10 cellular contexts compared by ENCODE assay signal in the genomic region with DNA sequence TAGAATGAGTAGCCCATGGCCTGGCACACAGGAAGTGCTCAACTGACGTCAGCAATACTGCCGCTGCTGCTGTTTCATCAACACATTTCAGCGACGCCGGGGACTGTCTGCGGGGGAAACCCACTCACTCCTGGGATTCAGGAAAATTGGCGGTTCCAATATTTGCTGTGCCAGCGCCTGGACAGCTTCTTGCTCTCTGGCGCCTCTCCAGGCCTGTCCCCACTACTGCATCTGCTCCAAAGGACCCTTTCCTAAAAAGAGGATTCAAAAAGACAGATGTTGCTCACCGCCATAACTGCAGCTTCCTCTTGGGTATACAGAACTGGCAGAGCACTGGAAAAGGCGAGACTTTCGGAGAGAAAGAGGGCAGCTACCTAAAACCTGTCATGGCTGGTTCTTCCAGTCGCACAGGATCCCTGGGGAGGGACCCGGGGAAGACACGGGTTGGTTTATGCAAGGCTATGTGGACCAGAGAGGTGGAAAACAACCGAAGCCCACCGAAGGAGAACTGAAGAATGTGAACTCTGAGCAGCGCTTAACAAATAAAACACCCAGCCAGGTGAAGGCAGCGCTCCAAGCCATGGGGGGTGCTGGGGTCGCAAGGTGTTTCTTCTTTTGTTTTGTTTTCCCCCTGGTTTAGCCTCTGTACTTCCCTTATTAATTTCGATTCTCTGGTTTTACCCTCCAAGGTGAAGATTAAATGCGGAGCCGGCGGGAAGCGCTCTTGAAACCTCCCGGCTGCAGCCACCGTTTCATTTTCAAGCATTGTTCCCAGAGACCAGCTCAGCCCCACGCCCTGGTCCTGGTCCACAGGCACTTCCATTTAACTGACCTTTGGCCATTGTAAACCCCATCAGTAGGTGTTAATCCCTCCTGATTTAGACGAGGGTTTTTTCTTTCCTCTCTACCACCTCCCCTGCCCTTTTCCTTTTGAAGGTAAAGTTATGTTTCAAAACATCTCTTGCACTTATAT. TPM values are rescaled to one million over a fixed set of nuclear protein-coding genes. Genes with fewer than 3 reads are reported as not detected.
DNase-seq lines count a peak whose midpoint lies in the region; ATAC-seq and TF ChIP-seq lines count a peak whose summit lies in the region.
"Had no signal": no experiment of that assay in that cellular context is flagged by ENCODE, and none has a peak within 500 bp of the region (broad histone marks: within the 10 kb centered on the region; RNA-seq: fewer than 3 reads in every experiment).

No MANE protein-coding gene starts in this region.

- H3K4me1 ChIP-seq in GM23338 (ENCODE audit: insufficient read depth) (0 out of 2 replicates have a peak, but pooled peaks cover 5% of the 10 kb centered on the region), hepatocyte (ENCODE audit: insufficient read depth) (peaks cover 2% of the 10 kb centered on the region), vagina (no peaks in the 10 kb centered on the region)

- H3K9me3 ChIP-seq in hepatocyte (ENCODE audit: low read depth), result no peaks in the 10 kb centered on the region
- H3K9me3 ChIP-seq in vagina, result no peaks in the 10 kb centered on the region

- no peak for TF ChIP-seq POLR2A in vagina (IDR thresholded peaks at IDR 0.05)

- no peak overlapping the region; the same call in 2 of the 3 replicates for H3K4me3 Mint-ChIP-seq in GM23338

- in situ Hi-C loops in SK-MEL-5 (cut with HindIII; ENCODE audit: low pct_unique_long_range_greater_than_20kb, low sequenced_read_pairs), result no loop called here

- H4K20me1 ChIP-seq in GM23338 (replicated peaks; ENCODE audit: insufficient read depth) (no peaks in the 10 kb centered on the region), hepatocyte (ENCODE audit: insufficient read depth, poor library complexity, severe bottlenecking) (no peaks in the 10 kb centered on the region)

- no peaks in the 10 kb centered on the region for H3F3A ChIP-seq in GM23338 (replicated peaks; ENCODE audit: low read depth)

- peaks cover 4% of the 10 kb centered on the region; the same call in 1 of the 3 replicates for H3K36me3 Mint-ChIP-seq in GM23338 (ENCODE audit: low read depth)

- H3K4me3 ChIP-seq in GM23338, result no peak overlapping the region
- no peak overlapping the region for H3K4me3 ChIP-seq in hepatocyte
- H3K4me3 ChIP-seq in vagina, result no peak overlapping the region

- H3K36me3 ChIP-seq in GM23338 (ENCODE audit: insufficient read depth) (no peaks in the 10 kb centered on the region), hepatocyte (replicated peaks; ENCODE audit: insufficient read depth, low read depth) (no peaks in the 10 kb centered on the region), vagina (no peaks in the 10 kb centered on the region)

- DNase-seq in A172 (ENCODE audit: low spot score), result peak; percentile 52
- peak; percentile 80 for DNase-seq in GM23338 (ENCODE audit: low spot score)
- peak; percentile 47 for DNase-seq in SK-MEL-5 (ENCODE audit: low read depth, low spot score)
- DNase-seq in hepatocyte (ENCODE audit: low spot score), result peak; percentile 42
- DNase-seq in GM03348 (ENCODE audit: low spot score), result no peak
- no peak for DNase-seq in vagina (ENCODE audit: extremely low spot score in 2 of 2)
- no peak for DNase-seq in UCSD-AML1 (lab: John Stamatoyannopoulos, UW; ENCODE audit: unreplicated experiment)
- no peak for DNase-seq in activated effector memory CD4-positive, alpha-beta T cell treated with Interleukin-2 at 50 U/mL for 16 hours
- DNase-seq: DMS79 treated with DMSO at 0.1 percent for 48 hours had no signal

- peaks cover 12% of the 10 kb centered on the region for H3K27me3 Mint-ChIP-seq in GM23338 (ENCODE audit: insufficient read depth, low read depth, poor library complexity)

- H3K79me2 ChIP-seq in GM23338 (replicated peaks; ENCODE audit: insufficient read depth) (no peaks in the 10 kb centered on the region), hepatocyte (no peaks in the 10 kb centered on the region)

- intact Hi-C loops in vagina (cut with DNase I), result no loop called here

- peaks cover 14% of the 10 kb centered on the region for H3K4me1 Mint-ChIP-seq in GM23338

- H2AFZ ChIP-seq in GM23338 (peak overlapping the region; percentile 82; the same call in 1 of the 2 replicates), hepatocyte (no peak overlapping the region)

- H3K4me2 ChIP-seq in GM23338 (0 out of 2 replicates have a peak overlapping the region, but pooled peaks have one; percentile 43), hepatocyte (peak overlapping the region; percentile 69)

- no peak overlapping the region for H3K27ac Mint-ChIP-seq in GM23338

- H3K9me3 Mint-ChIP-seq in GM23338, result no peaks in the 10 kb centered on the region; the same call in 1 of the 3 replicates

- H3K27ac ChIP-seq in GM23338 (ENCODE audit: low read depth) (no peak overlapping the region), hepatocyte (no peak overlapping the region), vagina (no peak overlapping the region)
- H3K27ac ChIP-seq: HL-60 had no signal

- WGBS in hepatocyte (ENCODE audit: low lambda C conversion rate, missing lambda C conversion rate), result 60% methylated on average over 28 of the region's 29 CpGs

- TF ChIP-seq CTCF in GM23338 (conservative IDR thresholded peaks at IDR 0.05; ENCODE audit: low read depth in 2 of 2), result peak; percentile 67 to 78
- peak; percentile 32 for TF ChIP-seq CTCF in hepatocyte (IDR thresholded peaks at IDR 0.05; ENCODE audit: poor library complexity)
- no peak for TF ChIP-seq CTCF in vagina (IDR thresholded peaks at IDR 0.05)

- peak; percentile 84 for ATAC-seq in GM23338

- H3K9me2 ChIP-seq in GM23338 (ENCODE audit: insufficient read depth) (no peaks in the 10 kb centered on the region), hepatocyte (replicated peaks; ENCODE audit: insufficient read depth) (no peaks in the 10 kb centered on the region)

- H3K27me3 ChIP-seq in GM23338 (ENCODE audit: insufficient read depth) (no peaks in the 10 kb centered on the region; the same call in 1 of the 2 replicates), hepatocyte (no peaks in the 10 kb centered on the region), vagina (no peaks in the 10 kb centered on the region)

TF ChIP-seq in GM23338, 12 proteins besides CTCF, POLR2A, EP300 and RAD21 (continues in another document):
- TF ChIP-seq, protein P1, sequence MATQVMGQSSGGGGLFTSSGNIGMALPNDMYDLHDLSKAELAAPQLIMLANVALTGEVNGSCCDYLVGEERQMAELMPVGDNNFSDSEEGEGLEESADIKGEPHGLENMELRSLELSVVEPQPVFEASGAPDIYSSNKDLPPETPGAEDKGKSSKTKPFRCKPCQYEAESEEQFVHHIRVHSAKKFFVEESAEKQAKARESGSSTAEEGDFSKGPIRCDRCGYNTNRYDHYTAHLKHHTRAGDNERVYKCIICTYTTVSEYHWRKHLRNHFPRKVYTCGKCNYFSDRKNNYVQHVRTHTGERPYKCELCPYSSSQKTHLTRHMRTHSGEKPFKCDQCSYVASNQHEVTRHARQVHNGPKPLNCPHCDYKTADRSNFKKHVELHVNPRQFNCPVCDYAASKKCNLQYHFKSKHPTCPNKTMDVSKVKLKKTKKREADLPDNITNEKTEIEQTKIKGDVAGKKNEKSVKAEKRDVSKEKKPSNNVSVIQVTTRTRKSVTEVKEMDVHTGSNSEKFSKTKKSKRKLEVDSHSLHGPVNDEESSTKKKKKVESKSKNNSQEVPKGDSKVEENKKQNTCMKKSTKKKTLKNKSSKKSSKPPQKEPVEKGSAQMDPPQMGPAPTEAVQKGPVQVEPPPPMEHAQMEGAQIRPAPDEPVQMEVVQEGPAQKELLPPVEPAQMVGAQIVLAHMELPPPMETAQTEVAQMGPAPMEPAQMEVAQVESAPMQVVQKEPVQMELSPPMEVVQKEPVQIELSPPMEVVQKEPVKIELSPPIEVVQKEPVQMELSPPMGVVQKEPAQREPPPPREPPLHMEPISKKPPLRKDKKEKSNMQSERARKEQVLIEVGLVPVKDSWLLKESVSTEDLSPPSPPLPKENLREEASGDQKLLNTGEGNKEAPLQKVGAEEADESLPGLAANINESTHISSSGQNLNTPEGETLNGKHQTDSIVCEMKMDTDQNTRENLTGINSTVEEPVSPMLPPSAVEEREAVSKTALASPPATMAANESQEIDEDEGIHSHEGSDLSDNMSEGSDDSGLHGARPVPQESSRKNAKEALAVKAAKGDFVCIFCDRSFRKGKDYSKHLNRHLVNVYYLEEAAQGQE (IDR thresholded peaks at IDR 0.05; ENCODE audit: unreplicated experiment), result no peak
- TF ChIP-seq CREB1 (CRISPR knock-in tag; IDR thresholded peaks at IDR 0.05; ENCODE audit: low read depth), result no peak
- no peak for TF ChIP-seq POLR2AphosphoS5 (IDR thresholded peaks at IDR 0.05; ENCODE audit: low read depth)
- TF ChIP-seq, protein P2, sequence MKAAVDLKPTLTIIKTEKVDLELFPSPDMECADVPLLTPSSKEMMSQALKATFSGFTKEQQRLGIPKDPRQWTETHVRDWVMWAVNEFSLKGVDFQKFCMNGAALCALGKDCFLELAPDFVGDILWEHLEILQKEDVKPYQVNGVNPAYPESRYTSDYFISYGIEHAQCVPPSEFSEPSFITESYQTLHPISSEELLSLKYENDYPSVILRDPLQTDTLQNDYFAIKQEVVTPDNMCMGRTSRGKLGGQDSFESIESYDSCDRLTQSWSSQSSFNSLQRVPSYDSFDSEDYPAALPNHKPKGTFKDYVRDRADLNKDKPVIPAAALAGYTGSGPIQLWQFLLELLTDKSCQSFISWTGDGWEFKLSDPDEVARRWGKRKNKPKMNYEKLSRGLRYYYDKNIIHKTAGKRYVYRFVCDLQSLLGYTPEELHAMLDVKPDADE (IDR thresholded peaks at IDR 0.05), result no peak
- TF ChIP-seq EZH2phosphoT487 (IDR thresholded peaks at IDR 0.05; ENCODE audit: unreplicated experiment), result no peak
- TF ChIP-seq ZNF114 (CRISPR knock-in tag; IDR thresholded peaks at IDR 0.05), result no peak
- TF ChIP-seq STAT1 (IDR thresholded peaks at IDR 0.05; ENCODE audit: unreplicated experiment), result no peak

RNA-seq across cellular contexts. Expression of a gene that starts 39.5 kb away (rescaled TPM):
- total RNA-seq in A172 (2014; rRNA removed; shearing (Covaris generic)), result 0.07 and 0.22 TPM in 2 replicates
- total RNA-seq in GM23338 (2014; rRNA removed; shearing (Covaris generic)), result 0.04 and 0.24 TPM in 2 replicates
- polyA plus RNA-seq in GM23338 (2016; fragmentation: Nextera tagmentation; extraction: Ambion mirVana) (0.44 and 0.59 TPM in 2 replicates), hepatocyte (0.24 and 0.75 TPM in 2 replicates)
- 0.08 and 0.13 TPM in 2 replicates for total RNA-seq in SK-MEL-5 (2014; rRNA removed; shearing (Covaris generic))
- polyA plus RNA-seq in SK-MEL-5 (2015; cell fraction: cytosol; rRNA removed), result 0.04 and 0.11 TPM in 2 replicates
- polyA plus RNA-seq in SK-MEL-5 (2015; cell fraction: nucleus; rRNA removed), result not detected in 2 replicates
- total RNA-seq in hepatocyte (0.28 and 0.43 TPM in 2 replicates), vagina (not detected)

Comparison
In these comparisons a context has a peak if more than half of its experiments do, and no peak if none do; other contexts are left out.
1. DNase-seq: peak in A172 (single experiment), GM23338 (single experiment), SK-MEL-5 (single experiment) and hepatocyte (single experiment); none in GM03348 (single experiment), vagina (0 of 2), UCSD-AML1 (single experiment) and activated effector memory CD4-positive, alpha-beta T cell treated with Interleukin-2 at 50 U/mL for 16 hours (single experiment).
2. CTCF ChIP-seq: peak in GM23338 (2 of 2) and hepatocyte (single experiment); none in vagina (0 of 3).